In the genomic region with DNA sequence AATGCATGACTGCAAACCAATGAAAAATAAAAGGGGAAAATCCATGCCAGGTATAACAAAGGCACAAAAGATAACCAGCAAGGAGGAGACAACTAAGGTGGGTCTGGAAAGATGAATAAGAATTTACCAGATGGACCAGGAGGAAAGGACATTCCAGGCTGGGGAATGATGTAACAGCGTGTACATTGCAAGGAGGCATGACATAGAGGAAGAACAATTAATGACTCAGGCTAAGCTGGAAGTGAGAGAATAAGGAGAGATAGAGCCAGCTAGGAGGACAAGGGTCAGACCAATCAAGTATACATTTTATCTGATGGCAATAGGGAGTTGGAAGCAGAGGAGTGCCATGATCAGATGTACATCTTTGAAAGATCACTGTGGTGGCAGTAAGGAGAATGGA, we compare ENCODE assay signal across 29 cellular contexts. TPM values are rescaled to one million over a fixed set of nuclear protein-coding genes. Genes with fewer than 3 reads are reported as not detected.
A peak's percentile ranks its signal among the peaks of the same experiment; 100 is the strongest.
DNase-seq lines count a peak whose midpoint lies in the region; ATAC-seq, FAIRE-seq and TF ChIP-seq lines count a peak whose summit lies in the region.
"Had no signal": no experiment of that assay in that cellular context is flagged by ENCODE, and none has a peak within 500 bp of the region (broad histone marks: within the 10 kb centered on the region; RNA-seq: fewer than 3 reads in every experiment).

No MANE protein-coding gene starts in this region.

- H4K91ac ChIP-seq in trophoblast cell (ENCODE audit: low read depth, low read length): no peak overlapping the region

- no peaks in the 10 kb centered on the region for H3K27me3 Mint-ChIP-seq in astrocyte (ENCODE audit: low read depth, unreplicated experiment)
- no peaks in the 10 kb centered on the region for H3K27me3 Mint-ChIP-seq in naive thymus-derived CD4-positive, alpha-beta T cell
- H3K27me3 Mint-ChIP-seq: B cell had no signal

- no peaks in the 10 kb centered on the region for H3K36me3 ChIP-seq in astrocyte (ENCODE audit: insufficient read depth, low read length)
- no peaks in the 10 kb centered on the region for H3K36me3 ChIP-seq in trophoblast cell (ENCODE audit: control insufficient read depth in 1 of 2, insufficient read depth in 2 of 2, low read length in 2 of 2)
- no peaks in the 10 kb centered on the region for H3K36me3 ChIP-seq in naive thymus-derived CD4-positive, alpha-beta T cell (ENCODE audit: control insufficient read depth in 2 of 3, insufficient read depth in 3 of 3, low read length in 3 of 3)
- H3K36me3 ChIP-seq: HAP-1, SJSA1 had no signal

- H3K27ac ChIP-seq in astrocyte (ENCODE audit: low read depth, low read length) (no peak overlapping the region), trophoblast cell (ENCODE audit: low read depth, low read length) (no peak overlapping the region)
- H3K27ac ChIP-seq in naive thymus-derived CD4-positive, alpha-beta T cell (ENCODE audit: low read depth, low read length): no peak overlapping the region
- H3K27ac ChIP-seq: C4-2B, KMS-11, SJSA1 had no signal

- WGBS in trophoblast cell (ENCODE audit: extremely low coverage, insufficient coverage, insufficient read length): no CpG with 5 or more reads among the region's 1 CpG

- no peak overlapping the region for H4K12ac ChIP-seq in trophoblast cell (ENCODE audit: low read depth, low read length)

- no peak overlapping the region for H3K14ac ChIP-seq in trophoblast cell (ENCODE audit: low read length)

- H3K4me2 ChIP-seq in astrocyte (ENCODE audit: low read length): no peak overlapping the region
- no peak overlapping the region for H3K4me2 ChIP-seq in trophoblast cell (ENCODE audit: low read length)
- H3K4me2 ChIP-seq: KMS-11 had no signal

- no peak overlapping the region for H2AK5ac ChIP-seq in trophoblast cell (ENCODE audit: low read length)

- H3K79me2 ChIP-seq in astrocyte (ENCODE audit: insufficient read depth, low read length) (no peaks in the 10 kb centered on the region), trophoblast cell (ENCODE audit: control insufficient read depth, insufficient read depth, low read length, poor library complexity) (no peaks in the 10 kb centered on the region)

- no peaks in the 10 kb centered on the region for H3K4me1 Mint-ChIP-seq in astrocyte (ENCODE audit: low read depth, unreplicated experiment)
- H3K4me1 Mint-ChIP-seq in naive thymus-derived CD4-positive, alpha-beta T cell: no peaks in the 10 kb centered on the region
- H3K4me1 Mint-ChIP-seq: B cell had no signal

- H3K27ac Mint-ChIP-seq in astrocyte (ENCODE audit: unreplicated experiment): no peak overlapping the region
- H3K27ac Mint-ChIP-seq in naive thymus-derived CD4-positive, alpha-beta T cell: no peak overlapping the region
- H3K27ac Mint-ChIP-seq: B cell; CD8-positive, alpha-beta T cell; HFFc6 had no signal

- peak; percentile 24 for DNase-seq in NCI-H460 (ENCODE audit: extremely low read depth, low read depth)
- DNase-seq in astrocyte (ENCODE audit: low read depth): no peak
- peak; percentile 4 for DNase-seq in fibroblast of mammary gland (ENCODE audit: low read depth)
- DNase-seq in trophoblast cell: peak; percentile 20 to 56
- DNase-seq in NCI-H774 (lab: John Stamatoyannopoulos, UW): no peak
- DNase-seq in naive thymus-derived CD4-positive, alpha-beta T cell: no peak
- DNase-seq in NCI-H1048 (lab: John Stamatoyannopoulos, UW): no peak
- DNase-seq: CD8-positive, alpha-beta T cell; DMS79 treated with DMSO at 0.1 percent for 48 hours; GF-D8; GOT3; HFFc6; IMR-90; NCI-H1092; NCI-H1417 treated with DMSO at 0.1 percent for 48 hours; NCI-H1694 treated with DMSO at 0.1 percent for 48 hours; NCI-H2081; NCI-H2171 treated with DMSO at 0.1 percent for 48 hours; NCI-H524 treated with DMSO at 0.1 percent for 48 hours; NCI-H82 had no signal

- H3K23ac ChIP-seq in trophoblast cell (ENCODE audit: low read length): no peak overlapping the region

- H3K18ac ChIP-seq in trophoblast cell (ENCODE audit: low read length): no peak overlapping the region

- no peak overlapping the region for H2BK120ac ChIP-seq in trophoblast cell (ENCODE audit: insufficient read depth, low read length, poor library complexity)

- no peaks in the 10 kb centered on the region for H3K9me3 ChIP-seq in astrocyte (ENCODE audit: insufficient read depth, low read depth, low read length)
- H3K9me3 ChIP-seq in trophoblast cell (ENCODE audit: insufficient read depth, low read depth, low read length): no peaks in the 10 kb centered on the region
- no peaks in the 10 kb centered on the region for H3K9me3 ChIP-seq in naive thymus-derived CD4-positive, alpha-beta T cell (ENCODE audit: control insufficient read depth in 2 of 3, low read length in 3 of 3)
- H3K9me3 ChIP-seq: Caco-2, HAP-1, SJSA1 had no signal

- no peak for ATAC-seq in naive thymus-derived CD4-positive, alpha-beta T cell
- ATAC-seq: CD8-positive, alpha-beta T cell; Panc1 had no signal

- H4K20me1 ChIP-seq in astrocyte (ENCODE audit: insufficient read depth, low read length): no peaks in the 10 kb centered on the region

- no peaks in the 10 kb centered on the region for H3K9me3 Mint-ChIP-seq in astrocyte (ENCODE audit: unreplicated experiment)
- no peaks in the 10 kb centered on the region for H3K9me3 Mint-ChIP-seq in naive thymus-derived CD4-positive, alpha-beta T cell
- H3K9me3 Mint-ChIP-seq: CD8-positive, alpha-beta T cell had no signal

- no peak overlapping the region for H2BK5ac ChIP-seq in trophoblast cell (ENCODE audit: low read depth, low read length, poor library complexity)

- peak; percentile 13 for FAIRE-seq in astrocyte (lab: Jason Lieb, UNC)
- FAIRE-seq: GM12891 had no signal

- no peak overlapping the region for H3K4ac ChIP-seq in trophoblast cell (ENCODE audit: low read depth, low read length)

- H3K9ac ChIP-seq in astrocyte (ENCODE audit: low read length): no peak overlapping the region
- no peak overlapping the region for H3K9ac ChIP-seq in trophoblast cell (ENCODE audit: low read length)
- H3K9ac ChIP-seq: KMS-11 had no signal

- H3K27me3 ChIP-seq in astrocyte (ENCODE audit: insufficient read depth, low read length) (no peaks in the 10 kb centered on the region), trophoblast cell (ENCODE audit: insufficient read depth, low read length) (no peaks in the 10 kb centered on the region)
- H3K27me3 ChIP-seq in naive thymus-derived CD4-positive, alpha-beta T cell (ENCODE audit: control insufficient read depth in 2 of 2, insufficient read depth in 2 of 2, low read length in 2 of 2): no peaks in the 10 kb centered on the region
- H3K27me3 ChIP-seq: SJSA1 had no signal

- intact Hi-C loops in naive thymus-derived CD4-positive, alpha-beta T cell (cut with micrococcal nuclease): no loop called here

- H3K79me1 ChIP-seq in trophoblast cell (ENCODE audit: low read length): no peaks in the 10 kb centered on the region

- H2AFZ ChIP-seq in astrocyte (ENCODE audit: low read depth, low read length) (no peak overlapping the region), trophoblast cell (ENCODE audit: insufficient read depth, low read length, poor library complexity) (no peak overlapping the region)

- H3K4me3 ChIP-seq in astrocyte (ENCODE audit: insufficient read depth, low read depth, low read length): no peak overlapping the region
- no peak overlapping the region for H3K4me3 ChIP-seq in fibroblast of mammary gland (ENCODE audit: control insufficient read depth, low read depth, low read length)
- no peak overlapping the region for H3K4me3 ChIP-seq in trophoblast cell (ENCODE audit: low read depth, low read length)
- no peak overlapping the region for H3K4me3 ChIP-seq in naive thymus-derived CD4-positive, alpha-beta T cell (ENCODE audit: low read length)
- H3K4me3 ChIP-seq: HAP-1, SJSA1 had no signal

- POLR2A ChIA-PET in naive thymus-derived CD4-positive, alpha-beta T cell (lab: Charles Lee): no interaction called here

- H3K4me3 Mint-ChIP-seq in astrocyte (ENCODE audit: unreplicated experiment): no peak overlapping the region
- H3K4me3 Mint-ChIP-seq in naive thymus-derived CD4-positive, alpha-beta T cell: no peak overlapping the region
- H3K4me3 Mint-ChIP-seq: B cell; CD8-positive, alpha-beta T cell; HFFc6 had no signal

- CTCF ChIA-PET in naive thymus-derived CD4-positive, alpha-beta T cell (lab: Charles Lee): no interaction called here

- no peaks in the 10 kb centered on the region for H3K36me3 Mint-ChIP-seq in astrocyte (ENCODE audit: low read depth, unreplicated experiment)
- peaks cover 0 to 21% (median 11%) of the 10 kb centered on the region in 5 donors for H3K36me3 Mint-ChIP-seq in naive thymus-derived CD4-positive, alpha-beta T cell

- no peak overlapping the region for H2BK12ac ChIP-seq in trophoblast cell (ENCODE audit: low read length)

- no peak for TF ChIP-seq CTCF in astrocyte (IDR thresholded peaks at IDR 0.05; ENCODE audit: insufficient read depth, low read depth, low read length)
- no peak for TF ChIP-seq CTCF in fibroblast of mammary gland (conservative IDR thresholded peaks at IDR 0.05; ENCODE audit: control insufficient read depth, insufficient read depth, low read depth, low read length)

- H4K8ac ChIP-seq in trophoblast cell (ENCODE audit: low read depth, low read length): no peak overlapping the region

- no peaks in the 10 kb centered on the region for H3K4me1 ChIP-seq in astrocyte (ENCODE audit: insufficient read depth, low read length)
- H3K4me1 ChIP-seq in trophoblast cell (ENCODE audit: control insufficient read depth in 1 of 2, insufficient read depth in 2 of 2, low read length in 2 of 2): no peaks in the 10 kb centered on the region
- no peaks in the 10 kb centered on the region for H3K4me1 ChIP-seq in naive thymus-derived CD4-positive, alpha-beta T cell (ENCODE audit: control insufficient read depth in 2 of 2, insufficient read depth in 2 of 2, low read length in 2 of 2)
- H3K4me1 ChIP-seq: Caco-2, HAP-1, SJSA1 had no signal

RNA-seq across cellular contexts. Expression of gene MTMR8, which starts 57.0 kb away (rescaled TPM):
- total RNA-seq in NCI-H460 (2014; rRNA removed; shearing (Covaris generic)): 2.0 and 2.3 TPM in 2 replicates
- polyA plus RNA-seq in NCI-H460 (2014; cell fraction: nucleus; rRNA removed): 0.47 and 0.50 TPM in 2 replicates
- 0.89 and 1.6 TPM in 2 replicates for total RNA-seq in astrocyte
- polyA plus RNA-seq in trophoblast cell (2013): 0.58 and 0.59 TPM in 2 replicates
- total RNA-seq in naive thymus-derived CD4-positive, alpha-beta T cell: 1 to 10 TPM; 4.7 to 9.4 (median 7.2) TPM
- 1 to 10 TPM; 2.7 to 5.1 TPM for polyA plus RNA-seq in naive thymus-derived CD4-positive, alpha-beta T cell
- total RNA-seq: A673, HFFc6, IMR-90, SJSA1 had no signal
- polyA plus RNA-seq: IMR-90 had no signal

Comparison
In these comparisons a context has a peak if more than half of its experiments do, and no peak if none do; other contexts are left out.
1. DNase-seq: peak in NCI-H460 (single experiment), fibroblast of mammary gland (single experiment) and trophoblast cell (2 of 2); none in astrocyte (single experiment), NCI-H774 (single experiment), naive thymus-derived CD4-positive, alpha-beta T cell (0 of 9) and NCI-H1048 (single experiment).